ENCODE assay signal across 34 cellular contexts in genomic region chr12:53811606-53812005, GRCh38. TPM values are rescaled to one million over a fixed set of nuclear protein-coding genes. Genes with fewer than 3 reads are reported as not detected.
"Had no signal": no experiment of that assay in that cellular context is flagged by ENCODE, and none has a peak within 500 bp of the region (broad histone marks: within the 10 kb centered on the region; RNA-seq: fewer than 3 reads in every experiment).

No MANE protein-coding gene starts in this region.

- H3K4me3 ChIP-seq: Peyer's patch had no signal

- DNase-seq: activated B cell treated with CpG ODN at 0.5 μM for 24 hours; activated CD4-positive, alpha-beta memory T cell treated with anti-CD3 and anti-CD28 coated beads, Interleukin-2, amount 10 ng/mL, durations not matched to agents 7 days and 5 days; activated CD4-positive, alpha-beta T cell treated with anti-CD3 and anti-CD28 coated beads for 4 hours; activated CD4-positive, CD25-positive, alpha-beta regulatory T cell treated with anti-CD3 and anti-CD28 coated beads, Interleukin-2, amount 50 U/mL, for 72 hours; activated CD8-positive, alpha-beta memory T cell treated with anti-CD3 and anti-CD28 coated beads for 24 hours; activated CD8-positive, alpha-beta memory T cell treated with anti-CD3 and anti-CD28 coated beads, Interleukin-2, amount 10 ng/mL, durations not matched to agents 7 days and 5 days; activated effector memory CD4-positive, alpha-beta T cell treated with anti-CD3 and anti-CD28 coated beads, Interleukin-2, amount 50 U/mL, for 16 hours; activated naive CD4-positive, alpha-beta T cell; activated naive CD4-positive, alpha-beta T cell treated with anti-CD3 and anti-CD28 coated beads, Interleukin-2, amount 50 U/mL, for 16 hours; activated naive CD8-positive, alpha-beta T cell treated with anti-CD3 and anti-CD28 coated beads for 36 hours; activated T-cell treated with anti-CD3 and anti-CD28 coated beads, Interleukin-2, amount 50 U/mL, for 1 hour; activated T-cell treated with anti-CD3 and anti-CD28 coated beads, Interleukin-2, amount 50 U/mL, for 72 hours; amniotic stem cell; aorta; brain microvascular endothelial cell; central memory CD4-positive, alpha-beta T cell; Kasumi-1; KBM-7; NCI-H1105; NCI-H1417 treated with DMSO at 0.1 percent for 48 hours; NCI-H187 treated with DMSO at 0.1 percent for 48 hours; NCI-H2081; NCI-H345; NCI-H524 treated with DMSO at 0.1 percent for 48 hours; Peyer's patch; RPMI8226; SHP77 treated with DMSO at 0.1 percent for 48 hours; T-helper 1 cell; T-helper 2 cell; T-helper 9 cell had no signal

RNA-seq across cellular contexts. Expression of gene CISTR, which starts 59.8 kb away (rescaled TPM):
- total RNA-seq: activated B cell treated with CpG ODN at 0.5 μM for 24 hours; activated CD4-positive, alpha-beta memory T cell treated with anti-CD3 and anti-CD28 coated beads, Interleukin-2, amount 10 ng/mL, durations not matched to agents 7 days and 5 days; activated CD8-positive, alpha-beta memory T cell treated with anti-CD3 and anti-CD28 coated beads, Interleukin-2, amount 10 ng/mL, durations not matched to agents 7 days and 5 days; activated naive CD8-positive, alpha-beta T cell treated with anti-CD3 and anti-CD28 coated beads for 36 hours; activated T-cell treated with anti-CD3 and anti-CD28 coated beads, Interleukin-2, amount 50 U/mL, for 72 hours; activated T-helper 17 cell treated with anti-CD3 and anti-CD28 coated beads, Interleukin-2, amount 50 U/mL, for 72 hours; aorta; NCI-H460; Peyer's patch; SK-MEL-5 had no signal
- polyA plus RNA-seq: aorta, IgD-negative memory B cell had no signal
